Comparison of ENCODE assay signal across 22 cellular contexts in the genomic region with DNA sequence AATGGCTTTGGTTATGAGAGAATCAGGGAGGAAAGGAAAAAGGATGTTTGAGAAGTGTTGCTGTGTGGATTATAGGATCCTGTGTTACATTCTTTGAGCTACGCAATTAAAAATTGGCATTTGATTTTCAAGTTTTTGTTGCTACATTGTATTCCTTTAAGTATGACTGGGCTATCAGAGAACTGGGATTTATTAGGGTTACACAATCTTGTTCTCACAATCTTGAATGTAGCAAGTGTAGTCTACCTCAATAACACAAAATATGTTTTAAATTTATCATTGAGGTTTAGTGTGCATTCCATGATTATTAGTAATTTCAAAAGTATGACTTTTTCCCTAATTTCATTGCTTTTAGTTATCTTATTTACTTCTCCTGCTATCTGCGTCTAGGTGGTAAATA.
A peak's percentile ranks its signal among the peaks of the same experiment; 100 is the strongest.
DNase-seq lines count a peak whose midpoint lies in the region; ATAC-seq, FAIRE-seq and TF ChIP-seq lines count a peak whose summit lies in the region.
"Had no signal": no experiment of that assay in that cellular context is flagged by ENCODE, and none has a peak within 500 bp of the region (broad histone marks: within the 10 kb centered on the region; RNA-seq: fewer than 3 reads in every experiment).

No MANE protein-coding gene starts in this region.

- dilution Hi-C loops in IMR-90 (cut with HindIII; ENCODE audit: low sequenced_read_pairs, unreplicated experiment): no loop called here

- no peak overlapping the region for H3K9ac ChIP-seq in IMR-90 (ENCODE audit: low read depth, low read length)
- H3K9ac ChIP-seq: BLaER1 had no signal

- H3K56ac ChIP-seq in IMR-90 (ENCODE audit: extremely low read depth, insufficient read depth, low read length): no peak overlapping the region

- H3K4ac ChIP-seq in IMR-90 (ENCODE audit: low read depth, low read length): no peak overlapping the region

- no CpG with 5 or more reads among the region's 2 CpGs for WGBS in IMR-90 (ENCODE audit: extremely low coverage in 2 of 2, insufficient read length in 1 of 2), 2 experiments
- 89 to 92% methylated on average over 2 of the region's 2 CpGs for WGBS in lower leg skin, 2 donors

- no peak overlapping the region for H2AK9ac ChIP-seq in IMR-90 (replicated peaks; ENCODE audit: low read depth, low read length, poor library complexity)

- no peak for TF ChIP-seq CTCF in IMR-90 (conservative IDR thresholded peaks at IDR 0.05; ENCODE audit: low read depth, low read length)
- TF ChIP-seq CTCF in fibroblast of mammary gland (conservative IDR thresholded peaks at IDR 0.05; ENCODE audit: control insufficient read depth, insufficient read depth, low read depth, low read length): no peak
- TF ChIP-seq CTCF in omental fat pad (IDR thresholded peaks at IDR 0.05): no peak
- no peak for TF ChIP-seq CTCF in lower leg skin (IDR thresholded peaks at IDR 0.05)
- TF ChIP-seq CTCF in left lung (IDR thresholded peaks at IDR 0.05): no peak

- ATAC-seq in IMR-90 (ENCODE audit: low read depth): peak; percentile 40; the same call in 1 of the 2 replicates
- peak; percentile 81 for ATAC-seq in omental fat pad (ENCODE audit: low FRiP score)
- no peak for ATAC-seq in left lung
- ATAC-seq: Right ventricle myocardium inferior had no signal

- H3K9me3 ChIP-seq in IMR-90 (ENCODE audit: control insufficient read depth, insufficient read depth, low read length) (no peaks in the 10 kb centered on the region), left lung (no peaks in the 10 kb centered on the region)
- H3K9me3 ChIP-seq: BLaER1, SJSA1 had no signal

- CTCF ChIA-PET in IMR-90 (lab: Yijun Ruan, JAX): no interaction called here

- intact Hi-C loops in IMR-90 (cut with micrococcal nuclease): no loop called here
- intact Hi-C loops in lower leg skin (cut with DNase I; ENCODE audit: low total_unique reads): no loop called here
- intact Hi-C loops in left lung (cut with DNase I): no loop called here

- no TSS peak for BruUV-seq in IMR-90 (replicated peaks; lab: Mats Ljungman, UMichigan)

- no peak for TF ChIP-seq RAD21 in IMR-90 (IDR thresholded peaks at IDR 0.05; ENCODE audit: low read length)

- no peak overlapping the region for H2BK15ac ChIP-seq in IMR-90 (ENCODE audit: low read depth, low read length)

- H3K4me2 ChIP-seq in IMR-90 (ENCODE audit: low read depth, low read length): no peak overlapping the region
- H3K4me2 ChIP-seq: BLaER1 had no signal

- no peak overlapping the region for H3K18ac ChIP-seq in IMR-90 (ENCODE audit: low read depth, low read length)

- POLR2A ChIA-PET in IMR-90 (lab: Charles Lee; ENCODE audit: unreplicated experiment): no interaction called here

- H4K91ac ChIP-seq in IMR-90 (ENCODE audit: insufficient read depth, low read depth, low read length): no peak overlapping the region

- no peaks in the 10 kb centered on the region for H3K79me1 ChIP-seq in IMR-90 (ENCODE audit: low read depth in 1 of 2, low read length in 2 of 2)

- no peaks in the 10 kb centered on the region for H3K9me1 ChIP-seq in IMR-90 (ENCODE audit: insufficient read depth, low read length)

- no peak overlapping the region for H4K5ac ChIP-seq in IMR-90 (ENCODE audit: low read depth, low read length)

- H3K36me3 ChIP-seq in IMR-90 (ENCODE audit: control insufficient read depth, insufficient read depth, low read length): no peaks in the 10 kb centered on the region
- H3K36me3 ChIP-seq in left lung: no peaks in the 10 kb centered on the region
- H3K36me3 ChIP-seq: BLaER1, SJSA1 had no signal

- H2AK5ac ChIP-seq in IMR-90 (ENCODE audit: low read depth, low read length): no peak overlapping the region

- TF ChIP-seq POLR2A in IMR-90 (IDR thresholded peaks at IDR 0.05; ENCODE audit: low read depth, low read length): no peak
- TF ChIP-seq POLR2A in lower leg skin (IDR thresholded peaks at IDR 0.05): no peak

- H2BK120ac ChIP-seq in IMR-90 (ENCODE audit: low read depth, low read length): no peak overlapping the region

- in situ Hi-C loops in IMR-90 (cut with MboI; ENCODE audit: low sequenced_read_pairs): no loop called here

- no peak overlapping the region for H3K23ac ChIP-seq in IMR-90 (ENCODE audit: low read depth, low read length)

- H3K4me3 ChIP-seq in IMR-90 (ENCODE audit: insufficient read depth, low read depth, low read length) (no peak overlapping the region), fibroblast of mammary gland (ENCODE audit: control insufficient read depth, low read depth, low read length) (no peak overlapping the region), lower leg skin (ENCODE audit: low read depth, poor library complexity, severe bottlenecking) (no peak overlapping the region), left lung (no peak overlapping the region)
- H3K4me3 ChIP-seq: BLaER1, SJSA1 had no signal

- peak; percentile 53 for DNase-seq in IMR-90
- DNase-seq in amniotic epithelial cell (ENCODE audit: low read depth): peak; percentile 90
- peak; percentile 82 for DNase-seq in fibroblast of mammary gland (ENCODE audit: low read depth)
- DNase-seq in omental fat pad (ENCODE audit: low spot score): no peak
- DNase-seq in lower leg skin (ENCODE audit: low spot score in 2 of 2): no peak
- no peak for DNase-seq in dedifferentiated amniotic fluid mesenchymal stem cell (ENCODE audit: extremely low spot score)
- no peak for DNase-seq in left lung
- no peak for DNase-seq in HTR-8/SVneo (ENCODE audit: insufficient read length, low spot score)
- DNase-seq: CD4-positive, alpha-beta T cell; COR-L47; DMS79; H7; KG1; NCI-H1105; NCI-H146; NCI-H2029; NCI-H2171 treated with DMSO at 0.1 percent for 48 hours; NCI-H524 treated with DMSO at 0.1 percent for 48 hours; NCI-H82 had no signal

- no peaks in the 10 kb centered on the region for H4K20me1 ChIP-seq in IMR-90 (ENCODE audit: insufficient read depth, low read length)
- H4K20me1 ChIP-seq: BLaER1 had no signal

- H3K14ac ChIP-seq in IMR-90 (replicated peaks; ENCODE audit: low read depth, low read length): no peak overlapping the region

- H3K27me3 ChIP-seq in IMR-90 (ENCODE audit: control insufficient read depth, insufficient read depth, low read length): peaks cover 10% of the 10 kb centered on the region; the same call in 1 of the 2 replicates
- H3K27me3 ChIP-seq in left lung: no peaks in the 10 kb centered on the region
- H3K27me3 ChIP-seq: BLaER1, SJSA1 had no signal

- H3K4me1 ChIP-seq in IMR-90 (ENCODE audit: control insufficient read depth, insufficient read depth, low read length) (no peaks in the 10 kb centered on the region), left lung (no peaks in the 10 kb centered on the region)
- H3K4me1 ChIP-seq: BLaER1, SJSA1 had no signal

- H4K8ac ChIP-seq in IMR-90 (ENCODE audit: low read depth in 2 of 2, low read length in 2 of 2): no peak overlapping the region

- no peak overlapping the region for H2AFZ ChIP-seq in IMR-90 (replicated peaks; ENCODE audit: low read length, poor library complexity)

- H3K27ac ChIP-seq in IMR-90 (ENCODE audit: insufficient read depth, low read length) (no peak overlapping the region), left lung (no peak overlapping the region)
- H3K27ac ChIP-seq: BLaER1, SJSA1 had no signal

- H2BK5ac ChIP-seq in IMR-90 (ENCODE audit: low read depth, low read length, poor library complexity, severe bottlenecking): no peak overlapping the region

- no peak for FAIRE-seq in HTR-8/SVneo (lab: Jason Lieb, UNC)

- no peak overlapping the region for H2BK20ac ChIP-seq in IMR-90 (ENCODE audit: low read depth, low read length)

TF ChIP-seq in IMR-90, 13 proteins besides CTCF, POLR2A, EP300 and RAD21:
- TF ChIP-seq, protein P1, sequence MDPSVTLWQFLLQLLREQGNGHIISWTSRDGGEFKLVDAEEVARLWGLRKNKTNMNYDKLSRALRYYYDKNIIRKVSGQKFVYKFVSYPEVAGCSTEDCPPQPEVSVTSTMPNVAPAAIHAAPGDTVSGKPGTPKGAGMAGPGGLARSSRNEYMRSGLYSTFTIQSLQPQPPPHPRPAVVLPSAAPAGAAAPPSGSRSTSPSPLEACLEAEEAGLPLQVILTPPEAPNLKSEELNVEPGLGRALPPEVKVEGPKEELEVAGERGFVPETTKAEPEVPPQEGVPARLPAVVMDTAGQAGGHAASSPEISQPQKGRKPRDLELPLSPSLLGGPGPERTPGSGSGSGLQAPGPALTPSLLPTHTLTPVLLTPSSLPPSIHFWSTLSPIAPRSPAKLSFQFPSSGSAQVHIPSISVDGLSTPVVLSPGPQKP (IDR thresholded peaks at IDR 0.05; ENCODE audit: borderline replicate concordance, low read depth, low read length): no peak
- TF ChIP-seq CEBPB (IDR thresholded peaks at IDR 0.05; ENCODE audit: low read depth, low read length): peak; percentile 75

Comparison
In these comparisons a context has a peak if more than half of its experiments do, and no peak if none do; other contexts are left out.
1. DNase-seq: peak in IMR-90 (single experiment), amniotic epithelial cell (single experiment) and fibroblast of mammary gland (single experiment); none in omental fat pad (single experiment), lower leg skin (0 of 2), dedifferentiated amniotic fluid mesenchymal stem cell (single experiment), left lung (0 of 2) and HTR-8/SVneo (single experiment).